1 cellular context compared by ENCODE assay signal in genomic region chr6:33410050-33410710, GRCh38.
A peak's percentile ranks its signal among the peaks of the same experiment; 100 is the strongest.
TF ChIP-seq lines count a peak whose summit lies in the region.

No MANE protein-coding gene starts in this region.

TF ChIP-seq in HepG2, 621 proteins besides CTCF, POLR2A, EP300 and RAD21 (continues in another document):
- TF ChIP-seq ZNF484 (CRISPR knock-in tag; IDR thresholded peaks at IDR 0.05; ENCODE audit: borderline replicate concordance, low read depth): no peak
- peak; percentile 62; the same call in 1 of the 2 replicates for TF ChIP-seq ELF1 (CRISPR knock-in tag; IDR thresholded peaks at IDR 0.05)
- no peak for TF ChIP-seq SYNCRIP (IDR thresholded peaks at IDR 0.05; ENCODE audit: insufficient read depth, low read depth, low read length)
- TF ChIP-seq ARNT2 (CRISPR knock-in tag; IDR thresholded peaks at IDR 0.05; ENCODE audit: low read depth): peak; percentile 100
- TF ChIP-seq, protein P1, sequence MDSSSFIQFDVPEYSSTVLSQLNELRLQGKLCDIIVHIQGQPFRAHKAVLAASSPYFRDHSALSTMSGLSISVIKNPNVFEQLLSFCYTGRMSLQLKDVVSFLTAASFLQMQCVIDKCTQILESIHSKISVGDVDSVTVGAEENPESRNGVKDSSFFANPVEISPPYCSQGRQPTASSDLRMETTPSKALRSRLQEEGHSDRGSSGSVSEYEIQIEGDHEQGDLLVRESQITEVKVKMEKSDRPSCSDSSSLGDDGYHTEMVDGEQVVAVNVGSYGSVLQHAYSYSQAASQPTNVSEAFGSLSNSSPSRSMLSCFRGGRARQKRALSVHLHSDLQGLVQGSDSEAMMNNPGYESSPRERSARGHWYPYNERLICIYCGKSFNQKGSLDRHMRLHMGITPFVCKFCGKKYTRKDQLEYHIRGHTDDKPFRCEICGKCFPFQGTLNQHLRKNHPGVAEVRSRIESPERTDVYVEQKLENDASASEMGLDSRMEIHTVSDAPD (CRISPR knock-in tag; IDR thresholded peaks at IDR 0.05): peak; percentile 89
- no peak for TF ChIP-seq CCAR2 (optimal IDR thresholded peaks at IDR 0.05; ENCODE audit: low read depth, low read length)
- TF ChIP-seq GLI4 (CRISPR knock-in tag; IDR thresholded peaks at IDR 0.05; ENCODE audit: borderline replicate concordance): no peak
- no peak for TF ChIP-seq ISX (CRISPR knock-in tag; conservative IDR thresholded peaks at IDR 0.05)
- TF ChIP-seq ZNF101 (CRISPR knock-in tag; IDR thresholded peaks at IDR 0.05; ENCODE audit: borderline replicate concordance, low read depth): no peak
- no peak for TF ChIP-seq ZMYM3 (CRISPR knock-in tag; IDR thresholded peaks at IDR 0.05)
- TF ChIP-seq KDM4B (CRISPR knock-in tag; IDR thresholded peaks at IDR 0.05): no peak
- peak; percentile 87 for TF ChIP-seq SP2 (CRISPR knock-in tag; IDR thresholded peaks at IDR 0.05)
- peak; percentile 95 for TF ChIP-seq ZNF276 (CRISPR knock-in tag; IDR thresholded peaks at IDR 0.05; ENCODE audit: low read depth)
- peak; percentile 94; the same call in 1 of the 2 replicates for TF ChIP-seq ZNF563 (CRISPR knock-in tag; IDR thresholded peaks at IDR 0.05)
- peak; percentile 61; the same call in 1 of the 2 replicates for TF ChIP-seq FOXO1 (CRISPR knock-in tag; IDR thresholded peaks at IDR 0.05)
- peak; percentile 81 for TF ChIP-seq TEAD3 (CRISPR knock-in tag; optimal IDR thresholded peaks at IDR 0.05; ENCODE audit: borderline replicate concordance)
- peak; percentile 94 for TF ChIP-seq ZNF772 (CRISPR knock-in tag; IDR thresholded peaks at IDR 0.05)
- TF ChIP-seq ZNF790 (CRISPR knock-in tag; IDR thresholded peaks at IDR 0.05; ENCODE audit: borderline replicate concordance): peak; percentile 83; the same call in 1 of the 2 replicates
- no peak for TF ChIP-seq LCORL (IDR thresholded peaks at IDR 0.05)
- TF ChIP-seq LCORL (CRISPR knock-in tag; IDR thresholded peaks at IDR 0.05): peak; percentile 92
- TF ChIP-seq, protein P2, sequence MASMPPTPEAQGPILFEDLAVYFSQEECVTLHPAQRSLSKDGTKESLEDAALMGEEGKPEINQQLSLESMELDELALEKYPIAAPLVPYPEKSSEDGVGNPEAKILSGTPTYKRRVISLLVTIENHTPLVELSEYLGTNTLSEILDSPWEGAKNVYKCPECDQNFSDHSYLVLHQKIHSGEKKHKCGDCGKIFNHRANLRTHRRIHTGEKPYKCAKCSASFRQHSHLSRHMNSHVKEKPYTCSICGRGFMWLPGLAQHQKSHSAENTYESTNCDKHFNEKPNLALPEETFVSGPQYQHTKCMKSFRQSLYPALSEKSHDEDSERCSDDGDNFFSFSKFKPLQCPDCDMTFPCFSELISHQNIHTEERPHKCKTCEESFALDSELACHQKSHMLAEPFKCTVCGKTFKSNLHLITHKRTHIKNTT (CRISPR knock-in tag; IDR thresholded peaks at IDR 0.05): no peak
- TF ChIP-seq ZNF770 (CRISPR knock-in tag; IDR thresholded peaks at IDR 0.05): no peak
- TF ChIP-seq ZNF589 (CRISPR knock-in tag; conservative IDR thresholded peaks at IDR 0.05): peak; percentile 99
- TF ChIP-seq ZNF121 (CRISPR knock-in tag; IDR thresholded peaks at IDR 0.05): no peak
- peak; percentile 80 for TF ChIP-seq MED1 (CRISPR knock-in tag; IDR thresholded peaks at IDR 0.05)
- no peak for TF ChIP-seq SRF (IDR thresholded peaks at IDR 0.05; ENCODE audit: low read depth, low read length)
- peak; percentile 62 for TF ChIP-seq ZNF350 (CRISPR knock-in tag; IDR thresholded peaks at IDR 0.05; ENCODE audit: borderline replicate concordance, low read depth)
- TF ChIP-seq ZNF143 (CRISPR knock-in tag; IDR thresholded peaks at IDR 0.05): peak; percentile 71
- TF ChIP-seq NFE2L2 (IDR thresholded peaks at IDR 0.05; ENCODE audit: low read length): no peak
- no peak for TF ChIP-seq MAFG (CRISPR knock-in tag; IDR thresholded peaks at IDR 0.05)
- peak; percentile 88 for TF ChIP-seq RBM39 (IDR thresholded peaks at IDR 0.05; ENCODE audit: low read depth, low read length, poor library complexity, severe bottlenecking)
- peak; percentile 40; the same call in 1 of the 2 replicates for TF ChIP-seq GATAD2A (CRISPR knock-in tag; IDR thresholded peaks at IDR 0.05)
- TF ChIP-seq PRMT3 (CRISPR knock-in tag; IDR thresholded peaks at IDR 0.05; ENCODE audit: borderline replicate concordance, low read depth): peak; percentile 98
- TF ChIP-seq, protein P3, sequence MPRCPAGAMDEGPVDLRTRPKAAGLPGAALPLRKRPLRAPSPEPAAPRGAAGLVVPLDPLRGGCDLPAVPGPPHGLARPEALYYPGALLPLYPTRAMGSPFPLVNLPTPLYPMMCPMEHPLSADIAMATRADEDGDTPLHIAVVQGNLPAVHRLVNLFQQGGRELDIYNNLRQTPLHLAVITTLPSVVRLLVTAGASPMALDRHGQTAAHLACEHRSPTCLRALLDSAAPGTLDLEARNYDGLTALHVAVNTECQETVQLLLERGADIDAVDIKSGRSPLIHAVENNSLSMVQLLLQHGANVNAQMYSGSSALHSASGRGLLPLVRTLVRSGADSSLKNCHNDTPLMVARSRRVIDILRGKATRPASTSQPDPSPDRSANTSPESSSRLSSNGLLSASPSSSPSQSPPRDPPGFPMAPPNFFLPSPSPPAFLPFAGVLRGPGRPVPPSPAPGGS (CRISPR knock-in tag; IDR thresholded peaks at IDR 0.05): peak; percentile 97
- TF ChIP-seq RELA (CRISPR knock-in tag; IDR thresholded peaks at IDR 0.05): peak; percentile 47; the same call in 1 of the 2 replicates
- no peak for TF ChIP-seq ZFP1 (CRISPR knock-in tag; IDR thresholded peaks at IDR 0.05)
- 0 out of 2 replicates have a peak, but pooled peaks have one; percentile 43 for TF ChIP-seq MIER2 (CRISPR knock-in tag; IDR thresholded peaks at IDR 0.05)
- TF ChIP-seq, protein P4, sequence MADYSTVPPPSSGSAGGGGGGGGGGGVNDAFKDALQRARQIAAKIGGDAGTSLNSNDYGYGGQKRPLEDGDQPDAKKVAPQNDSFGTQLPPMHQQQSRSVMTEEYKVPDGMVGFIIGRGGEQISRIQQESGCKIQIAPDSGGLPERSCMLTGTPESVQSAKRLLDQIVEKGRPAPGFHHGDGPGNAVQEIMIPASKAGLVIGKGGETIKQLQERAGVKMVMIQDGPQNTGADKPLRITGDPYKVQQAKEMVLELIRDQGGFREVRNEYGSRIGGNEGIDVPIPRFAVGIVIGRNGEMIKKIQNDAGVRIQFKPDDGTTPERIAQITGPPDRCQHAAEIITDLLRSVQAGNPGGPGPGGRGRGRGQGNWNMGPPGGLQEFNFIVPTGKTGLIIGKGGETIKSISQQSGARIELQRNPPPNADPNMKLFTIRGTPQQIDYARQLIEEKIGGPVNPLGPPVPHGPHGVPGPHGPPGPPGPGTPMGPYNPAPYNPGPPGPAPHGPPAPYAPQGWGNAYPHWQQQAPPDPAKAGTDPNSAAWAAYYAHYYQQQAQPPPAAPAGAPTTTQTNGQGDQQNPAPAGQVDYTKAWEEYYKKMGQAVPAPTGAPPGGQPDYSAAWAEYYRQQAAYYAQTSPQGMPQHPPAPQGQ (CRISPR knock-in tag; IDR thresholded peaks at IDR 0.05; ENCODE audit: borderline replicate concordance): no peak
- TF ChIP-seq HMG20A (CRISPR knock-in tag; IDR thresholded peaks at IDR 0.05; ENCODE audit: borderline replicate concordance): no peak
- TF ChIP-seq CREB1 (IDR thresholded peaks at IDR 0.05): peak; percentile 92
- peak; percentile 87 for TF ChIP-seq CREB1 (CRISPR knock-in tag; IDR thresholded peaks at IDR 0.05)
- peak; percentile 60; the same call in 1 of the 2 replicates for TF ChIP-seq PHF20 (CRISPR knock-in tag; IDR thresholded peaks at IDR 0.05)
- TF ChIP-seq DMTF1 (CRISPR knock-in tag; IDR thresholded peaks at IDR 0.05): no peak
- TF ChIP-seq, protein P5, sequence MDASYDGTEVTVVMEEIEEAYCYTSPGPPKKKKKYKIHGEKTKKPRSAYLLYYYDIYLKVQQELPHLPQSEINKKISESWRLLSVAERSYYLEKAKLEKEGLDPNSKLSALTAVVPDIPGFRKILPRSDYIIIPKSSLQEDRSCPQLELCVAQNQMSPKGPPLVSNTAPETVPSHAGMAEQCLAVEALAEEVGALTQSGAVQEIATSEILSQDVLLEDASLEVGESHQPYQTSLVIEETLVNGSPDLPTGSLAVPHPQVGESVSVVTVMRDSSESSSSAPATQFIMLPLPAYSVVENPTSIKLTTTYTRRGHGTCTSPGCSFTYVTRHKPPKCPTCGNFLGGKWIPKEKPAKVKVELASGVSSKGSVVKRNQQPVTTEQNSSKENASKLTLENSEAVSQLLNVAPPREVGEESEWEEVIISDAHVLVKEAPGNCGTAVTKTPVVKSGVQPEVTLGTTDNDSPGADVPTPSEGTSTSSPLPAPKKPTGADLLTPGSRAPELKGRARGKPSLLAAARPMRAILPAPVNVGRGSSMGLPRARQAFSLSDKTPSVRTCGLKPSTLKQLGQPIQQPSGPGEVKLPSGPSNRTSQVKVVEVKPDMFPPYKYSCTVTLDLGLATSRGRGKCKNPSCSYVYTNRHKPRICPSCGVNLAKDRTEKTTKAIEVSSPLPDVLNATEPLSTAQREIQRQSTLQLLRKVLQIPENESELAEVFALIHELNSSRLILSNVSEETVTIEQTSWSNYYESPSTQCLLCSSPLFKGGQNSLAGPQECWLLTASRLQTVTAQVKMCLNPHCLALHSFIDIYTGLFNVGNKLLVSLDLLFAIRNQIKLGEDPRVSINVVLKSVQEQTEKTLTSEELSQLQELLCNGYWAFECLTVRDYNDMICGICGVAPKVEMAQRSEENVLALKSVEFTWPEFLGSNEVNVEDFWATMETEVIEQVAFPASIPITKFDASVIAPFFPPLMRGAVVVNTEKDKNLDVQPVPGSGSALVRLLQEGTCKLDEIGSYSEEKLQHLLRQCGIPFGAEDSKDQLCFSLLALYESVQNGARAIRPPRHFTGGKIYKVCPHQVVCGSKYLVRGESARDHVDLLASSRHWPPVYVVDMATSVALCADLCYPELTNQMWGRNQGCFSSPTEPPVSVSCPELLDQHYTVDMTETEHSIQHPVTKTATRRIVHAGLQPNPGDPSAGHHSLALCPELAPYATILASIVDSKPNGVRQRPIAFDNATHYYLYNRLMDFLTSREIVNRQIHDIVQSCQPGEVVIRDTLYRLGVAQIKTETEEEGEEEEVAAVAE (CRISPR knock-in tag; IDR thresholded peaks at IDR 0.05; ENCODE audit: borderline replicate concordance): peak; percentile 81; the same call in 1 of the 2 replicates
- TF ChIP-seq SIX4 (CRISPR knock-in tag; IDR thresholded peaks at IDR 0.05): no peak
- TF ChIP-seq HMG20B (CRISPR knock-in tag; conservative IDR thresholded peaks at IDR 0.05): peak; percentile 69; the same call in 1 of the 2 replicates
- no peak for TF ChIP-seq IKZF1 (IDR thresholded peaks at IDR 0.05)
- TF ChIP-seq, protein P6, sequence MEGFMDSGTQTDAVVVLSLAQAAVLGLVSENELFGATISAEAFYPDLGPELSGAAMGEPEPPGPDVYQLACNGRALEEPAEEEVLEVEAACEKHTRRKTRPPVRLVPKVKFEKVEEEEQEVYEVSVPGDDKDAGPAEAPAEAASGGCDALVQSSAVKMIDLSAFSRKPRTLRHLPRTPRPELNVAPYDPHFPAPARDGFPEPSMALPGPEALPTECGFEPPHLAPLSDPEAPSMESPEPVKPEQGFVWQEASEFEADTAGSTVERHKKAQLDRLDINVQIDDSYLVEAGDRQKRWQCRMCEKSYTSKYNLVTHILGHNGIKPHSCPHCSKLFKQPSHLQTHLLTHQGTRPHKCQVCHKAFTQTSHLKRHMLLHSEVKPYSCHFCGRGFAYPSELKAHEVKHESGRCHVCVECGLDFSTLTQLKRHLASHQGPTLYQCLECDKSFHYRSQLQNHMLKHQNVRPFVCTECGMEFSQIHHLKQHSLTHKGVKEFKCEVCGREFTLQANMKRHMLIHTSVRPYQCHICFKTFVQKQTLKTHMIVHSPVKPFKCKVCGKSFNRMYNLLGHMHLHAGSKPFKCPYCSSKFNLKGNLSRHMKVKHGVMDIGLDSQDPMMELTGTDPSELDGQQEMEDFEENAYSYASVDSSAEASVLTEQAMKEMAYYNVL (CRISPR knock-in tag; IDR thresholded peaks at IDR 0.05; ENCODE audit: borderline replicate concordance): peak; percentile 76; the same call in 1 of the 2 replicates
- TF ChIP-seq ZNF569 (CRISPR knock-in tag; IDR thresholded peaks at IDR 0.05; ENCODE audit: borderline replicate concordance): no peak
- TF ChIP-seq NCOA1 (CRISPR knock-in tag; IDR thresholded peaks at IDR 0.05): no peak
- TF ChIP-seq HOXD1 (CRISPR knock-in tag; IDR thresholded peaks at IDR 0.05): peak; percentile 91; the same call in 1 of the 2 replicates
